ENCODE assay signal across 8 cellular contexts in the genomic region with DNA sequence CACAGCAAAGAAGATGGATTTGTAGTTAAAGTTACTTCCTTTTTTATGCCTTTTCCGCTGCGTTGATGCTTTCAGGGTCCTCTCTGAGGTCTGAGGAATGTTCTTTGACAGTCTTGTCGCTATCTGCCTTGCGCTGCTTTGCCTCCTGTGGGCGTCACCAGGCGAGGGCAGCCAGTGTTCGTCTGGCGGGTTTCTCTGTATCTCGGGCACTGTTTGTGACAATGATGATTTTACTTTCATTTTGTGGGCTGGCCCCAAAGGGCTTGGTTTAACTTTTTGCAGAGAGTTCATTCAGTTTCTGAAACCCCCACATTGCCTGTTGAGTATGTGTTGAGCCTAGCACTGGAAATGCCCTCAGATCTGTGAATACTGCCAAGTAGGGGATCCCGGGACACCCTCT. TPM values are rescaled to one million over a fixed set of nuclear protein-coding genes. Genes with fewer than 3 reads are reported as not detected.
DNase-seq lines count a peak whose midpoint lies in the region; ATAC-seq and TF ChIP-seq lines count a peak whose summit lies in the region.

No MANE protein-coding gene starts in this region.

- intact Hi-C loops in left ventricle myocardium inferior (cut with micrococcal nuclease), result no loop called here

- ATAC-seq in GM19455 (IDR thresholded peaks at IDR 0.05; ENCODE audit: unreplicated experiment) (peak; percentile 73), HG03571 (IDR thresholded peaks at IDR 0.05; ENCODE audit: unreplicated experiment) (peak; percentile 73)

- H3K27me3 ChIP-seq in left ventricle myocardium inferior (ENCODE audit: low read depth), result no peaks in the 10 kb centered on the region
- H3K27me3 ChIP-seq in WERI-Rb-1 (ENCODE audit: insufficient read depth, low read depth, severe bottlenecking), result no peaks in the 10 kb centered on the region

- H3K4me3 ChIP-seq in left ventricle myocardium inferior (peak overlapping the region; percentile 52), WERI-Rb-1 (ENCODE audit: low read depth, low read length) (no peak overlapping the region)

- H3K9me3 ChIP-seq in left ventricle myocardium inferior (replicated peaks) (no peaks in the 10 kb centered on the region), WERI-Rb-1 (ENCODE audit: severe bottlenecking) (no peaks in the 10 kb centered on the region)

- peak overlapping the region; percentile 55 for H3K27ac ChIP-seq in left ventricle myocardium inferior (replicated peaks)
- no peak overlapping the region for H3K27ac ChIP-seq in WERI-Rb-1

- H3K4me1 ChIP-seq in left ventricle myocardium inferior, result peaks cover 68% of the 10 kb centered on the region

- TF ChIP-seq CTCF in left ventricle myocardium inferior (IDR thresholded peaks at IDR 0.05; ENCODE audit: borderline replicate concordance) (no peak), WERI-Rb-1 (IDR thresholded peaks at IDR 0.05; ENCODE audit: low read depth, low read length) (no peak)

- peak; percentile 81 for DNase-seq in activated CD8-positive, alpha-beta memory T cell treated with anti-CD3 and anti-CD28 coated beads, Interleukin-2, amount 50 U/mL, for 48 hours
- no peak for DNase-seq in left ventricle myocardium inferior
- DNase-seq in stimulated activated CD8-positive, alpha-beta memory T cell treated with anti-CD3 and anti-CD28 coated beads, Interleukin-12 subunit alpha, Interleukin-12 subunit beta, amount 100 ng/mL, for 4 hours (ENCODE audit: low read depth), result peak; percentile 64
- no peak for DNase-seq in NCI-H2196 (lab: John Stamatoyannopoulos, UW; ENCODE audit: unreplicated experiment)
- no peak for DNase-seq in WERI-Rb-1
- DNase-seq in NCI-H510A treated with DMSO at 0.1 percent for 48 hours (lab: John Stamatoyannopoulos, UW), result no peak

- H3K36me3 ChIP-seq in left ventricle myocardium inferior, result peaks cover 25% of the 10 kb centered on the region
- peaks cover 16% of the 10 kb centered on the region for H3K36me3 ChIP-seq in WERI-Rb-1

RNA-seq across cellular contexts. Expression of a gene that starts 24.6 kb away (rescaled TPM):
- 20.9 TPM for total RNA-seq in left ventricle myocardium inferior

Comparison
In these comparisons a context has a peak if more than half of its experiments do, and no peak if none do; other contexts are left out.
1. DNase-seq: peak in activated CD8-positive, alpha-beta memory T cell treated with anti-CD3 and anti-CD28 coated beads, Interleukin-2, amount 50 U/mL, for 48 hours (single experiment) and stimulated activated CD8-positive, alpha-beta memory T cell treated with anti-CD3 and anti-CD28 coated beads, Interleukin-12 subunit alpha, Interleukin-12 subunit beta, amount 100 ng/mL, for 4 hours (single experiment); none in left ventricle myocardium inferior (single experiment), NCI-H2196 (single experiment), WERI-Rb-1 (single experiment) and NCI-H510A treated with DMSO at 0.1 percent for 48 hours (single experiment).